8 cellular contexts compared by ENCODE assay signal in genomic region chr9:35538361-35539234, GRCh38.
DNase-seq lines count a peak whose midpoint lies in the region; ATAC-seq lines count a peak whose summit lies in the region.

No MANE protein-coding gene starts in this region.

- ATAC-seq in HG03135 (IDR thresholded peaks at IDR 0.05; ENCODE audit: unreplicated experiment) (no peak), GM18502 (IDR thresholded peaks at IDR 0.05; ENCODE audit: poor library complexity, unreplicated experiment) (no peak)

- H3K27ac ChIP-seq in SK-N-MC, result peak overlapping the region; percentile 71

- no peaks in the 10 kb centered on the region for H3K9me3 ChIP-seq in SK-N-MC (ENCODE audit: low read depth, low read length)
- H3K9me3 ChIP-seq in neuron (ENCODE audit: low read length), result peaks cover under 1% of the 10 kb centered on the region

- no peaks in the 10 kb centered on the region for H3K27me3 ChIP-seq in neuron (ENCODE audit: insufficient read depth, low read length)

- no peaks in the 10 kb centered on the region for H3K36me3 ChIP-seq in SK-N-MC (ENCODE audit: insufficient read depth, low read length)
- H3K36me3 ChIP-seq in neuron (ENCODE audit: insufficient read depth, low read length), result no peaks in the 10 kb centered on the region

- peak overlapping the region; percentile 31 for H2AFZ ChIP-seq in neuron (ENCODE audit: low read depth, low read length)

- DNase-seq in AG08396 (ENCODE audit: low spot score) (peak; percentile 83), SK-N-MC (ENCODE audit: low read depth, low spot score) (peak; percentile 20), globus pallidus (ENCODE audit: low spot score) (peak; percentile 92), GM19238 (ENCODE audit: insufficient read length, low spot score) (no peak), NCI-H524 treated with DMSO at 0.1 percent for 48 hours (lab: John Stamatoyannopoulos, UW) (no peak)

- H3K4me3 ChIP-seq in SK-N-MC, result peak overlapping the region; percentile 66
- peak overlapping the region; percentile 67 for H3K4me3 ChIP-seq in neuron (ENCODE audit: low read length)

- H3K4me1 ChIP-seq in neuron (ENCODE audit: insufficient read depth, low read length), result peaks cover 21% of the 10 kb centered on the region

- no peak overlapping the region for H3K9ac ChIP-seq in SK-N-MC (ENCODE audit: insufficient read length)

Comparison
In these comparisons a context has a peak if more than half of its experiments do, and no peak if none do; other contexts are left out.
1. DNase-seq: peak in AG08396 (single experiment), SK-N-MC (single experiment) and globus pallidus (single experiment); none in GM19238 (single experiment) and NCI-H524 treated with DMSO at 0.1 percent for 48 hours (single experiment).